In the genomic region with DNA sequence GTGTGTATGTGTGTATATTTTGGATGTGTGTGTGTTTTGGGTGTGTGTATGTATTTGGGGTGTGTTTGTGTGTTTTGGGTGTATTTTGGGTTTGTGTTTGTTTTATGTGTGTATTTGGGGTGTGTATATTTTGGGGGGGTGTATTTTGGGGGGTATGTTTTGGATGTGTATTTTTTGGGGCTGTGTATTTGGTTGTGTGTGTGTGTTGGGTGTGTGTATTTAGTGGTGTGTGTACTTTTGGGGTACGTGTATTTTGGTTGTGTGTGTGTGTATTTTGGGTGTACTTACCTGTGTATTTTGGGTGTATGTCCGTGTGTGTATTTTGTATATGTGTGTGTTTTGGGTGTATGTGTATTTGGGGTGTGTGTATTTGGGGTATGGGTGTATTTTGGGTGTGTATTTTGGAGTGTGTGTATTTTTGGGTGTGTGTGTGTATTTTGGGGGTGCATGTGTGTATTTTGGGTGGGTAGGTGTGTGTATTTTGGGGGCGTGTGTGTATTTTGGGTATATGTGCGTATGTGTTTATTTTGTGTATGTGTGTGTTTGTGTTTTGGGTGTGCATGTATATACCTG, we compare ENCODE assay signal across 27 cellular contexts.
"Had no signal": no experiment of that assay in that cellular context is flagged by ENCODE, and none has a peak within 500 bp of the region (broad histone marks: within the 10 kb centered on the region; RNA-seq: fewer than 3 reads in every experiment).

No MANE protein-coding gene starts in this region.

- H3K27me3 ChIP-seq: gastrocnemius medialis, right atrium auricular region, testis, tibial nerve, upper lobe of right lung, uterus had no signal

- H3K27ac ChIP-seq: epithelial cell of prostate, gastrocnemius medialis, lower lobe of right lung, prostate gland, right atrium auricular region, testis, tibial nerve, upper lobe of right lung, uterus had no signal

- FAIRE-seq: keratinocyte had no signal

- H3K36me3 ChIP-seq: prostate gland, uterus had no signal

- ATAC-seq: esophagus mucosa; gastrocnemius medialis; left ventricle myocardium superior; lower lobe of right lung; naive thymus-derived CD8-positive, alpha-beta T cell; sciatic nerve; upper lobe of right lung had no signal

- H3K4me3 ChIP-seq: gastrocnemius medialis, lower lobe of right lung, prostate gland, right atrium auricular region, smooth muscle cell, testis, tibial nerve, upper lobe of right lung, uterus had no signal

- DNase-seq: effector CD8-positive, alpha-beta T cell; endodermal cell; foreskin fibroblast; gastrocnemius medialis; head of caudate nucleus; left ventricle myocardium superior; lower lobe of right lung; naive thymus-derived CD8-positive, alpha-beta T cell; nephron progenitor cell; nucleus accumbens; stimulated activated CD4-positive, alpha-beta T cell treated with anti-CD3 and anti-CD28 coated beads, Interleukin-12 subunit alpha, Interleukin-12 subunit beta, amount 100 ng/mL, for 4 hours; stimulated activated CD4-positive, alpha-beta T cell treated with anti-CD3 and anti-CD28 coated beads, Interleukin-1b, Interleukin-23, amount 100 ng/mL, for 48 hours; stimulated activated CD4-positive, alpha-beta T cell treated with anti-CD3 and anti-CD28 coated beads, Interleukin-4, amount 100 ng/mL, for 1 hour; stimulated activated CD8-positive, alpha-beta memory T cell treated with anti-CD3 and anti-CD28 coated beads, Interleukin-4, amount 100 ng/mL, for 48 hours; stimulated activated naive CD4-positive, alpha-beta T cell treated with Interleukin-2 at 50 U/mL for 16 hours; substantia nigra; testis; upper lobe of right lung; uterus had no signal

- H3K4me2 ChIP-seq: smooth muscle cell had no signal

- H3K4me1 ChIP-seq: gastrocnemius medialis, lower lobe of right lung, prostate gland, right atrium auricular region, testis, tibial nerve, upper lobe of right lung, uterus had no signal

- H3K9me3 ChIP-seq: gastrocnemius medialis, lower lobe of right lung, prostate gland, right atrium auricular region, testis, tibial nerve, upper lobe of right lung, uterus had no signal
